8 cellular contexts compared by ENCODE assay signal in the genomic region with DNA sequence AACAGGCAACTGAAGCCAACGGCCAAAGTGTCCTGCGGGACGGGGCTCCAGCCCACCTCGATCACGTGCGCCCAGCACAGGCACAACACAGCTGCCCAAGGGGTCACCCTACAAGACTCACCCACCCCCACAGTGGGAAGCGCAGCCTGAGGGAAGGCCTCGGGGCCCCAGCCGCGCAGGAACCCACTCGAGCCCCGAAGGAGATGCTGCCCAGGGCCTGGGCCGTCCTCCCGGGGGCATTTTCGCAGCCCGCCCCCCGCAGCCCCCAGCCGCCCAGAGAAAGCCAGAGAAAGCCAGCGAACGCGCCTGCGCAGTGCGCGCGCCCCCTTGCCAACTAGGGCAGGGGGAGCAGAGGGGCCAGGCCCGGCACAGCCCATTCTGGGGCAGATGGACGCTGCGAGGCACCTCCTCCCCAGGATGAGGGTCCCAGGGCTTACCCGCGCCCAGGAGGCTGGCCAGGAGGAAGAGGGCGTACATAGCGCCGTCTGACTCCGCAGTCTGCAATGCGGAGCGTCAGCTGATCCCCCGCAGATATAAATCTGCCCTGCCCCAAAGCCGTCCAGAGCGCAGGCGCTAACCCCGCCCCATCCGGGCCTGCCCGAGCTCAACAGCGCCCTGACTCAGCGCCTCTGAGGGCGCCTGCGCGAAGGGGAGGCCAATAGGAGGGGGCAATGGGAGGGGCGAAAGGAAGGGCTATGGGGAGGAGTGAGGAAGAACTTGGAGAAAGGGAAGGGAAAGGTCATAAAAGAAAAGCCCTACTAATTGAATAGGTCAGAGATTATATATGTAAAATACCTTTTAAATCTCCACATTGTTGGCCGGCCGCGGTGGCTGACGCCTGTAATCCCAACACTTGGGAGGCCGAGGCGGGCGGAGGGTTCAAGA. TPM values are rescaled to one million over a fixed set of nuclear protein-coding genes. Genes with fewer than 3 reads are reported as not detected.
DNase-seq lines count a peak whose midpoint lies in the region; ATAC-seq, FAIRE-seq and TF ChIP-seq lines count a peak whose summit lies in the region.

Gene PSAP, minus strand, starts transcription at position 507 of the 885 bp plus-strand sequence. Its CDS starts 30 bp downstream, at position 477.

- peak within 1 kb of the TSS; percentile 99 for H3K27ac ChIP-seq in kidney (ENCODE audit: low read depth in 2 of 2, low read length in 2 of 2)

- peak within 1 kb of the TSS; percentile 72 for H3K27ac Mint-ChIP-seq in activated CD4-positive, alpha-beta T cell treated with anti-CD3 and anti-CD28 coated beads for 36 hours

- peaks cover 19 to 24% of the 10 kb centered on the region in 2 donors for H3K4me1 ChIP-seq in kidney (ENCODE audit: control insufficient read depth in 1 of 2, insufficient read depth in 1 of 2, low read depth in 1 of 2, low read length in 2 of 2)

- POLR2A ChIA-PET in activated CD4-positive, alpha-beta T cell treated with anti-CD3 and anti-CD28 coated beads for 36 hours (lab: Charles Lee): interaction anchor here (0.6 to 1.4 kb wide), 6 partner anchors 10 to 285 kb away, joined by 4 to 9 read pairs (median 4); no protein-coding TSS in a partner anchor

- intact Hi-C loops in activated CD4-positive, alpha-beta T cell treated with anti-CD3 and anti-CD28 coated beads for 36 hours (cut with DNase I, micrococcal nuclease): loop anchor here (1.0 to 5.0 kb wide), 11 partner anchors 36 to 1679 kb away; partner anchors contain the start of genes VSIR (in 2 of the 2), ANAPC16 (in 1 of the 2), ASCC1 (in 1 of the 2) and DNAJB12 (in 1 of the 2)
- intact Hi-C loops in kidney (cut with DNase I): no loop called here

- ATAC-seq in HG03442 (IDR thresholded peaks at IDR 0.05; ENCODE audit: unreplicated experiment): peak; percentile 94
- peak; percentile 99 for ATAC-seq in activated CD4-positive, alpha-beta T cell treated with anti-CD3 and anti-CD28 coated beads for 36 hours

- H3K4me3 ChIP-seq in choroid plexus epithelial cell (ENCODE audit: low read depth, low read length): peak within 1 kb of the TSS; percentile 100
- H3K4me3 ChIP-seq in kidney (ENCODE audit: low read length in 2 of 2): peak within 1 kb of the TSS; percentile 95 to 98

- peak; percentile 90 for FAIRE-seq in kidney (lab: Jason Lieb, UNC)

- H3K27me3 Mint-ChIP-seq in activated CD4-positive, alpha-beta T cell treated with anti-CD3 and anti-CD28 coated beads for 36 hours: no peaks in the 10 kb centered on the region

- H3K9me3 Mint-ChIP-seq in activated CD4-positive, alpha-beta T cell treated with anti-CD3 and anti-CD28 coated beads for 36 hours (ENCODE audit: low read depth): no peaks in the 10 kb centered on the region

- CTCF ChIA-PET in activated CD4-positive, alpha-beta T cell treated with anti-CD3 and anti-CD28 coated beads for 36 hours (lab: Charles Lee): interaction anchor here (0.6 to 3.3 kb wide), 4 partner anchors 10 to 1846 kb away, joined by 3 to 21 read pairs (median 3); no protein-coding TSS in a partner anchor

- TF ChIP-seq CTCF in choroid plexus epithelial cell (conservative IDR thresholded peaks at IDR 0.05; ENCODE audit: low read depth, low read length) (no peak), kidney (IDR thresholded peaks at IDR 0.05; ENCODE audit: borderline replicate concordance, extremely low read depth, insufficient read depth) (no peak)

- H3K9ac ChIP-seq in kidney (ENCODE audit: low read length in 2 of 2): peak within 1 kb of the TSS; percentile 94 to 97

- no peaks in the 10 kb centered on the region for H3K36me3 Mint-ChIP-seq in activated CD4-positive, alpha-beta T cell treated with anti-CD3 and anti-CD28 coated beads for 36 hours (ENCODE audit: low read depth)

- peak within 1 kb of the TSS; percentile 90 for H3K4me3 Mint-ChIP-seq in activated CD4-positive, alpha-beta T cell treated with anti-CD3 and anti-CD28 coated beads for 36 hours

- DNase-seq in Ammon's horn (ENCODE audit: low spot score) (peak; percentile 98), GM19238 (ENCODE audit: insufficient read length, low spot score) (peak; percentile 96), NCI-H524 (lab: John Stamatoyannopoulos, UW) (peak; percentile 73 to 87), choroid plexus epithelial cell (ENCODE audit: low read depth) (peak; percentile 98), kidney (peak; percentile 100)
- peak; percentile 99 for DNase-seq in activated CD4-positive, alpha-beta T cell treated with anti-CD3 and anti-CD28 coated beads for 36 hours
- DNase-seq in stimulated activated CD4-positive, alpha-beta T cell treated with anti-CD3 and anti-CD28 coated beads, Interleukin-15, amount 100 ng/mL, for 24 hours: peak; percentile 100

- H3K4me1 Mint-ChIP-seq in activated CD4-positive, alpha-beta T cell treated with anti-CD3 and anti-CD28 coated beads for 36 hours: peaks cover 46% of the 10 kb centered on the region

- H3K9me3 ChIP-seq in kidney (ENCODE audit: control insufficient read depth in 1 of 2, low read length in 2 of 2): no peaks in the 10 kb centered on the region

- no peaks in the 10 kb centered on the region for H3K36me3 ChIP-seq in kidney (ENCODE audit: control insufficient read depth in 1 of 2, insufficient read depth in 2 of 2, low read length in 2 of 2)

RNA-seq across cellular contexts. Expression of gene PSAP, which starts in this region (rescaled TPM):
- 100 to 1,000 TPM; 100 to 109 TPM for total RNA-seq in activated CD4-positive, alpha-beta T cell treated with anti-CD3 and anti-CD28 coated beads for 36 hours
- total RNA-seq in kidney: 1,249 TPM
- 1,082 TPM for polyA plus RNA-seq in kidney (ENCODE audit: insufficient read depth, low read depth, low replicate concordance)

Comparison
In these comparisons a context has a peak if more than half of its experiments do, and no peak if none do; other contexts are left out.
1. Peak in every context shown above with its lines: DNase-seq, ATAC-seq, H3K4me3 ChIP-seq and H3K27ac ChIP-seq.
2. RNA of gene PSAP (total RNA-seq): 1,249 TPM in kidney (single experiment); 100 to 109 TPM in activated CD4-positive, alpha-beta T cell treated with anti-CD3 and anti-CD28 coated beads for 36 hours; every median in the first group is over 10 times any median in the second.